25 cellular contexts compared by ENCODE assay signal in genomic region chr11:34013893-34014571, GRCh38. TPM values are rescaled to one million over a fixed set of nuclear protein-coding genes. Genes with fewer than 3 reads are reported as not detected.
DNase-seq lines count a peak whose midpoint lies in the region; ATAC-seq, FAIRE-seq and TF ChIP-seq lines count a peak whose summit lies in the region.
"Had no signal": no experiment of that assay in that cellular context is flagged by ENCODE, and none has a peak within 500 bp of the region (broad histone marks: within the 10 kb centered on the region; RNA-seq: fewer than 3 reads in every experiment).

No MANE protein-coding gene starts in this region.

- no peak overlapping the region for H3K14ac ChIP-seq in mesenchymal stem cell (ENCODE audit: low read length in 2 of 2)

- H3K9me3 Mint-ChIP-seq in progenitor cell of endocrine pancreas (ENCODE audit: low read depth): no peaks in the 10 kb centered on the region
- H3K9me3 Mint-ChIP-seq: CD4-positive, alpha-beta T cell had no signal

- TF ChIP-seq CTCF in right atrium auricular region (IDR thresholded peaks at IDR 0.05) (no peak), K562 (IDR thresholded peaks at IDR 0.05 in 2 of 3, conservative IDR thresholded peaks at IDR 0.05 in 1 of 3; ENCODE audit: insufficient read depth in 2 of 3, low read depth in 1 of 3, low read length in 3 of 3) (no peak), progenitor cell of endocrine pancreas (IDR thresholded peaks at IDR 0.05; ENCODE audit: unreplicated experiment) (no peak), D721Med (IDR thresholded peaks at IDR 0.05; ENCODE audit: insufficient read depth, missing control alignments) (no peak)

- DNase-seq in Right ventricle myocardium inferior (ENCODE audit: missing footprints): no peak
- DNase-seq in right atrium auricular region (ENCODE audit: low spot score): no peak
- DNase-seq in K562 (ENCODE audit: extremely low read depth in 1 of 4, low spot score in 3 of 4): no peak
- no peak for DNase-seq in mesenchymal stem cell
- DNase-seq in progenitor cell of endocrine pancreas (ENCODE audit: low spot score, unreplicated experiment): no peak
- no peak for DNase-seq in D721Med (ENCODE audit: insufficient read length, low spot score)
- DNase-seq in activated CD4-positive, alpha-beta T cell treated with anti-CD3 and anti-CD28 coated beads, Interleukin-2, amount 50 U/mL, for 4 hours: no peak
- DNase-seq in A172 (ENCODE audit: low spot score): no peak
- DNase-seq: 8988T; AML-193; CD4-positive, alpha-beta T cell; DMS53; H7; KG1; MG63; NCI-H1105 treated with DMSO at 0.1 percent for 48 hours; NCI-H2029; NCI-H446; NCI-H526; PC-9; RPMI8226; SHP77 treated with DMSO at 0.1 percent for 48 hours had no signal

- H3K79me1 ChIP-seq in mesenchymal stem cell (replicated peaks; ENCODE audit: low read length, poor library complexity, severe bottlenecking): no peaks in the 10 kb centered on the region

- POLR2A ChIA-PET in K562 (lab: Yijun Ruan, JAX): interaction anchor here (1.1 kb wide), 1 partner anchor 10 kb away, joined by 3 read pairs; no protein-coding TSS in a partner anchor

- CTCF ChIA-PET in K562 (lab: Yijun Ruan, JAX; ENCODE audit: low intra/inter-chr PET ratio): no interaction called here

- H4K20me1 ChIP-seq in K562 (replicated peaks; ENCODE audit: control insufficient read depth, insufficient read depth, low read length): no peaks in the 10 kb centered on the region
- H4K20me1 ChIP-seq: BLaER1 treated with 17β-estradiol and CSF1 and Interleukin-3, amounts not matched to agents 10 nM and 100 nM had no signal

- no peak for TF ChIP-seq EP300 in K562 (IDR thresholded peaks at IDR 0.05; ENCODE audit: low read length)

- H3K18ac ChIP-seq in mesenchymal stem cell (ENCODE audit: low read depth in 1 of 2, low read length in 2 of 2): no peak overlapping the region

- H2AK5ac ChIP-seq in mesenchymal stem cell (ENCODE audit: low read length, severe bottlenecking): no peak overlapping the region

- H2BK5ac ChIP-seq in mesenchymal stem cell (ENCODE audit: low read depth, low read length, poor library complexity, severe bottlenecking): no peak overlapping the region

- H3K9me3 ChIP-seq in right atrium auricular region (no peaks in the 10 kb centered on the region), K562 (replicated peaks; ENCODE audit: control insufficient read depth, insufficient read depth, low read depth, low read length) (no peaks in the 10 kb centered on the region), mesenchymal stem cell (ENCODE audit: control insufficient read depth, low read length) (no peaks in the 10 kb centered on the region)
- H3K9me3 ChIP-seq: BLaER1 treated with 17β-estradiol and CSF1 and Interleukin-3, amounts not matched to agents 10 nM and 100 nM had no signal

- H3K4me3 ChIP-seq in right atrium auricular region (no peak overlapping the region), K562 (no peak overlapping the region), mesenchymal stem cell (ENCODE audit: insufficient read depth in 1 of 2, low read depth in 1 of 2, low read length in 2 of 2) (no peak overlapping the region)
- H3K4me3 ChIP-seq: BLaER1 treated with 17β-estradiol and CSF1 and Interleukin-3, amounts not matched to agents 10 nM and 100 nM; MG63; PC-9 had no signal

- no peak overlapping the region for H4K8ac ChIP-seq in mesenchymal stem cell (ENCODE audit: low read length)

- H3K27me3 ChIP-seq in right atrium auricular region (no peaks in the 10 kb centered on the region), K562 (ENCODE audit: control insufficient read depth in 2 of 2, insufficient read depth in 2 of 2, low read length in 2 of 2) (no peaks in the 10 kb centered on the region), mesenchymal stem cell (ENCODE audit: control insufficient read depth in 1 of 2, insufficient read depth in 1 of 2, low read length in 2 of 2) (peaks cover 0 to 8% of the 10 kb centered on the region in 2 experiments)
- H3K27me3 ChIP-seq: BLaER1 treated with 17β-estradiol and CSF1 and Interleukin-3, amounts not matched to agents 10 nM and 100 nM; MG63 had no signal

- H3K36me3 Mint-ChIP-seq in progenitor cell of endocrine pancreas (ENCODE audit: insufficient read depth): no peaks in the 10 kb centered on the region

- BruUV-seq in K562 (replicated peaks; lab: Mats Ljungman, UMichigan): no TSS peak

- no peaks in the 10 kb centered on the region for H3K36me3 ChIP-seq in right atrium auricular region
- no peaks in the 10 kb centered on the region for H3K36me3 ChIP-seq in K562 (ENCODE audit: control insufficient read depth, insufficient read depth, low read length)
- no peaks in the 10 kb centered on the region for H3K36me3 ChIP-seq in mesenchymal stem cell (ENCODE audit: control insufficient read depth in 1 of 2, insufficient read depth in 2 of 2, low read depth in 1 of 2, low read length in 2 of 2)
- H3K36me3 ChIP-seq: BLaER1 treated with 17β-estradiol and CSF1 and Interleukin-3, amounts not matched to agents 10 nM and 100 nM; MG63 had no signal

- H3K9ac ChIP-seq in K562 (ENCODE audit: insufficient read depth in 1 of 2, low read depth in 2 of 2, low read length in 2 of 2) (no peak overlapping the region), mesenchymal stem cell (ENCODE audit: low read length) (peak overlapping the region; percentile 67)
- H3K9ac ChIP-seq: BLaER1 treated with 17β-estradiol and CSF1 and Interleukin-3, amounts not matched to agents 10 nM and 100 nM had no signal

- TF ChIP-seq RAD21 in K562 (CRISPR knock-in tag; conservative IDR thresholded peaks at IDR 0.05 in 1 of 2, IDR thresholded peaks at IDR 0.05 in 1 of 2): no peak

- H3K23ac ChIP-seq in mesenchymal stem cell (ENCODE audit: low read length in 2 of 2): no peak overlapping the region

- ATAC-seq in Right ventricle myocardium inferior (peak; percentile 81), K562 (peak; percentile 35; the same call in 1 of the 3 replicates)

- WGBS in K562 (ENCODE audit: insufficient coverage, low coverage, missing lambda C conversion rate): 57% methylated on average over 5 of the region's 5 CpGs
- WGBS in mesenchymal stem cell: 90% methylated on average over 1 of the region's 5 CpGs

- peaks cover 5% of the 10 kb centered on the region for H3K27me3 Mint-ChIP-seq in progenitor cell of endocrine pancreas
- H3K27me3 Mint-ChIP-seq: CD4-positive, alpha-beta T cell had no signal

- H2AFZ ChIP-seq in K562 (ENCODE audit: low read depth, low read length) (no peak overlapping the region), mesenchymal stem cell (ENCODE audit: low read depth, low read length) (no peak overlapping the region)
- H2AFZ ChIP-seq: PC-9 had no signal

- H3K9me1 ChIP-seq in K562 (ENCODE audit: control insufficient read depth, insufficient read depth, low read length): no peaks in the 10 kb centered on the region

- no peak overlapping the region for H3K4me3 Mint-ChIP-seq in progenitor cell of endocrine pancreas (ENCODE audit: low read depth)
- H3K4me3 Mint-ChIP-seq: CD4-positive, alpha-beta T cell had no signal

- H3K4me1 ChIP-seq in right atrium auricular region (no peaks in the 10 kb centered on the region), K562 (replicated peaks in 1 of 2; ENCODE audit: control insufficient read depth in 2 of 2, insufficient read depth in 2 of 2, low read length in 2 of 2) (no peaks in the 10 kb centered on the region; a peak in 1 of 5 replicates), mesenchymal stem cell (ENCODE audit: control insufficient read depth, insufficient read depth, low read depth, low read length) (no peaks in the 10 kb centered on the region)

- H3K4me1 Mint-ChIP-seq in progenitor cell of endocrine pancreas (ENCODE audit: low read depth): no peaks in the 10 kb centered on the region

- H3K27ac ChIP-seq in right atrium auricular region (no peak overlapping the region), K562 (ENCODE audit: extremely low read depth, low read depth, low read length) (no peak overlapping the region), mesenchymal stem cell (ENCODE audit: low read length, poor library complexity, severe bottlenecking) (no peak overlapping the region)
- H3K27ac ChIP-seq: BLaER1 treated with 17β-estradiol and CSF1 and Interleukin-3, amounts not matched to agents 10 nM and 100 nM; PC-9 had no signal

- no peak overlapping the region for H2BK120ac ChIP-seq in mesenchymal stem cell (ENCODE audit: low read depth, low read length)

- no peak overlapping the region for H3K4me2 ChIP-seq in K562 (ENCODE audit: insufficient read depth, low read length)
- H3K4me2 ChIP-seq in mesenchymal stem cell (ENCODE audit: low read length, poor library complexity, severe bottlenecking): no peak overlapping the region
- H3K4me2 ChIP-seq: BLaER1 treated with 17β-estradiol and CSF1 and Interleukin-3, amounts not matched to agents 10 nM and 100 nM; PC-9 had no signal

- peak overlapping the region; percentile 30 for H3K27ac Mint-ChIP-seq in progenitor cell of endocrine pancreas
- H3K27ac Mint-ChIP-seq: CD4-positive, alpha-beta T cell had no signal

- no peak for TF ChIP-seq POLR2A in K562 (conservative IDR thresholded peaks at IDR 0.05)

- in situ Hi-C loops in K562 (cut with MboI): no loop called here

- H2BK12ac ChIP-seq in mesenchymal stem cell (ENCODE audit: low read length in 2 of 2): no peak overlapping the region

- intact Hi-C loops in Right ventricle myocardium inferior (cut with DNase I): no loop called here
- intact Hi-C loops in K562 (cut with micrococcal nuclease): no loop called here

- H4K91ac ChIP-seq in mesenchymal stem cell (ENCODE audit: low read length): no peak overlapping the region

- FAIRE-seq in K562 (lab: Jason Lieb, UNC) (no peak), D721Med (lab: Jason Lieb, UNC) (no peak)
- FAIRE-seq: G401.6, HTR-8/SVneo had no signal

- no peak overlapping the region for H3K4ac ChIP-seq in mesenchymal stem cell (ENCODE audit: low read depth in 1 of 2, low read length in 2 of 2)

- H2BK15ac ChIP-seq in mesenchymal stem cell (ENCODE audit: low read depth, poor library complexity, severe bottlenecking): no peak overlapping the region

- H3K79me2 ChIP-seq in K562 (ENCODE audit: control insufficient read depth, insufficient read depth, low read length): no peaks in the 10 kb centered on the region

RNA-seq across cellular contexts. Expression of gene CAPRIN1, which starts 37.5 kb away (rescaled TPM):
- total RNA-seq in Right ventricle myocardium inferior (120 TPM), right atrium auricular region (100 to 1,000 TPM in 1 of 2 donors, 10 to 100 TPM in 1; 80.1 to 102 TPM), K562 (2014; rRNA removed) (216 and 244 TPM in 2 replicates), K562 (2014; rRNA removed; fragmentation: Illumina TruSeq; extraction: Trizol) (226 and 247 TPM in 2 replicates), K562 (2015; rRNA removed; fragmentation: Illumina TruSeq; extraction: Trizol) (237 and 246 TPM in 2 replicates), K562 (2021) (252 and 263 TPM in 2 replicates), progenitor cell of endocrine pancreas (317 and 325 TPM in 2 replicates)
- 130 and 461 TPM in 2 replicates for total RNA-seq in K562 (2011; cell fraction: chromatin; rRNA removed; ENCODE audit: low replicate concordance)
- total RNA-seq in K562 (2011; cell fraction: nucleolus; rRNA removed): 84.2 and 92.2 TPM in 2 replicates
- 188 and 293 TPM in 2 replicates for total RNA-seq in K562 (2011; cell fraction: nucleoplasm; rRNA removed)
- polyA plus RNA-seq in K562 (2011; rRNA removed) (255 and 269 TPM in 2 replicates), K562 (2014; fragmentation: Illumina TruSeq; extraction: Trizol) (235 and 271 TPM in 2 replicates), K562 (2014; fragmentation: Nextera tagmentation; extraction: Ambion mirVana) (10 to 100 TPM; 49.6 to 51.8 TPM), K562 (2014; rRNA removed) (181 and 188 TPM in 2 replicates)
- 244 and 252 TPM in 2 replicates for polyA plus RNA-seq in K562 (2011; cell fraction: cytosol; rRNA removed)
- polyA plus RNA-seq in K562 (2011; cell fraction: nucleus; rRNA removed): 170 and 222 TPM in 2 replicates
- polyA plus RNA-seq in K562 (2012): 154 and 186 TPM in 2 replicates
- 519 and 530 TPM in 2 replicates for polyA minus RNA-seq in K562 (2011; rRNA and poly(A)+ RNA removed)
- 168 and 225 TPM in 2 replicates for polyA minus RNA-seq in K562 (2011; cell fraction: cytosol; rRNA and poly(A)+ RNA removed)
- 89.8 and 158 TPM in 2 replicates for polyA minus RNA-seq in K562 (2011; cell fraction: nucleus; rRNA and poly(A)+ RNA removed)
- polyA plus RNA-seq in mesenchymal stem cell (2013, experiment 1 of 2): 155 TPM
- 154 TPM for polyA plus RNA-seq in mesenchymal stem cell (2013, experiment 2 of 2)
- 232 and 292 TPM in 2 replicates for total RNA-seq in A172 (2014; rRNA removed; shearing (Covaris generic))
